Comparison of ENCODE assay signal across 17 cellular contexts in genomic region chr3:194251461-194251860, GRCh38.
DNase-seq lines count a peak whose midpoint lies in the region; ATAC-seq and TF ChIP-seq lines count a peak whose summit lies in the region.
"Had no signal": no experiment of that assay in that cellular context is flagged by ENCODE, and none has a peak within 500 bp of the region (broad histone marks: within the 10 kb centered on the region; RNA-seq: fewer than 3 reads in every experiment).

No MANE protein-coding gene starts in this region.

- H3K4me1 Mint-ChIP-seq in CD14-positive monocyte (peaks cover 26% of the 10 kb centered on the region), type B pancreatic cell (ENCODE audit: unreplicated experiment) (peaks cover 69% of the 10 kb centered on the region), H9 (peaks cover 14 to 24% of the 10 kb centered on the region in 2 experiments)

- TF ChIP-seq POLR2A in adrenal gland (IDR thresholded peaks at IDR 0.05) (no peak), transverse colon (IDR thresholded peaks at IDR 0.05) (no peak)

- no peak overlapping the region for H4K91ac ChIP-seq in H9 (ENCODE audit: insufficient read length, low read depth, low read length)

- no peaks in the 10 kb centered on the region for H3K9me3 ChIP-seq in adrenal gland (replicated peaks in 1 of 3)
- H3K9me3 ChIP-seq in H9 (ENCODE audit: control insufficient read depth, low read depth, low read length): no peaks in the 10 kb centered on the region
- H3K9me3 ChIP-seq in transverse colon: no peaks in the 10 kb centered on the region
- H3K9me3 ChIP-seq: A549 had no signal

- H3K27ac Mint-ChIP-seq in CD14-positive monocyte (no peak overlapping the region), type B pancreatic cell (peak overlapping the region; percentile 11), H9 (no peak overlapping the region)

- H3K9ac ChIP-seq in H9 (ENCODE audit: extremely low read depth, insufficient read length, low read length): no peak overlapping the region

- H2AK5ac ChIP-seq in H9 (ENCODE audit: insufficient read length, low read length): no peak overlapping the region

- no peak for TF ChIP-seq CTCF in CD14-positive monocyte (IDR thresholded peaks at IDR 0.05)
- TF ChIP-seq CTCF in adrenal gland (IDR thresholded peaks at IDR 0.05): no peak
- TF ChIP-seq CTCF in type B pancreatic cell (conservative IDR thresholded peaks at IDR 0.05): no peak
- no peak for TF ChIP-seq CTCF in H9 (conservative IDR thresholded peaks at IDR 0.05)
- TF ChIP-seq CTCF in transverse colon (IDR thresholded peaks at IDR 0.05): no peak

- H3K4me1 ChIP-seq in adrenal gland (replicated peaks in 1 of 2): peaks cover 0 to 21% of the 10 kb centered on the region in 2 donors
- H3K4me1 ChIP-seq in H9 (ENCODE audit: insufficient read depth, low read length): no peaks in the 10 kb centered on the region; the same call in none of the 2 replicates
- H3K4me1 ChIP-seq in transverse colon: peaks cover 9 to 20% (median 16%) of the 10 kb centered on the region in 4 donors
- H3K4me1 ChIP-seq: A549 had no signal

- H3K4me3 ChIP-seq in adrenal gland (no peak overlapping the region), transverse colon (no peak overlapping the region)
- H3K4me3 ChIP-seq: A549, K562 had no signal

- H3K14ac ChIP-seq in H9 (ENCODE audit: insufficient read depth, low read length): no peak overlapping the region

- WGBS in adrenal gland, 4 donors: 25 to 59% (median 47%) methylated on average over 2 to 6 of the region's 6 CpGs
- no CpG with 5 or more reads among the region's 6 CpGs for WGBS in H9 (ENCODE audit: extremely low coverage, insufficient read length, low lambda C conversion rate)
- 70 to 89% methylated on average over 3 to 6 of the region's 6 CpGs for whole genome bisulfite sequencing in transverse colon (ENCODE audit: low coverage in 1 of 2), 2 donors

- H2BK20ac ChIP-seq in H9 (ENCODE audit: low read depth, low read length, poor library complexity, severe bottlenecking): no peak overlapping the region

- H3K23me2 ChIP-seq in H9 (ENCODE audit: insufficient read length, low read depth, low read length, poor library complexity, severe bottlenecking): no peaks in the 10 kb centered on the region

- intact Hi-C loops in CD14-positive monocyte (cut with micrococcal nuclease) (no loop called here), adrenal gland (cut with DNase I) (no loop called here), transverse colon (cut with DNase I; ENCODE audit: low total_unique reads) (no loop called here)

- H3K36me3 Mint-ChIP-seq in CD14-positive monocyte (no peaks in the 10 kb centered on the region), type B pancreatic cell (no peaks in the 10 kb centered on the region), H9 (ENCODE audit: insufficient read depth in 1 of 3, low read depth in 3 of 3) (no peaks in the 10 kb centered on the region)
- H3K36me3 Mint-ChIP-seq: CD8-positive, alpha-beta memory T cell had no signal

- H3K56ac ChIP-seq in H9 (ENCODE audit: insufficient read length, low read depth, low read length): no peak overlapping the region

- no peaks in the 10 kb centered on the region for H3K79me2 ChIP-seq in H9 (ENCODE audit: insufficient read depth, low read length)

- H4K20me1 ChIP-seq in H9 (ENCODE audit: control insufficient read depth, insufficient read depth, insufficient read length): no peaks in the 10 kb centered on the region

- H2BK15ac ChIP-seq in H9 (ENCODE audit: low read depth, low read length): no peak overlapping the region

- no peak for TF ChIP-seq EP300 in transverse colon (IDR thresholded peaks at IDR 0.05; ENCODE audit: low read depth)

- H2BK5ac ChIP-seq in H9 (ENCODE audit: insufficient read length, low read length): no peak overlapping the region

- H3K4me3 Mint-ChIP-seq in CD14-positive monocyte: peak overlapping the region; percentile 6 to 42
- no peak overlapping the region for H3K4me3 Mint-ChIP-seq in type B pancreatic cell
- H3K4me3 Mint-ChIP-seq in H9: no peak overlapping the region
- H3K4me3 Mint-ChIP-seq: CD8-positive, alpha-beta memory T cell had no signal

- H4K5ac ChIP-seq in H9 (ENCODE audit: insufficient read length, low read depth, low read length): no peak overlapping the region

- in situ Hi-C loops in transverse colon (cut with MboI; ENCODE audit: low pct_ligation_motif_present in 1 of 4, low pct_unique_long_range_greater_than_20kb in 1 of 4, low sequenced_read_pairs in 3 of 4): no loop called here

- H3K4me2 ChIP-seq in H9 (ENCODE audit: insufficient read depth, insufficient read length, low read length): no peak overlapping the region
- H3K4me2 ChIP-seq: A549 had no signal

- no peaks in the 10 kb centered on the region for H3K79me1 ChIP-seq in H9 (ENCODE audit: insufficient read depth, low read depth, low read length, poor library complexity, severe bottlenecking)

- H3K9me3 Mint-ChIP-seq in CD14-positive monocyte: peaks cover 0 to 6% (median 0%) of the 10 kb centered on the region in 7 donors
- H3K9me3 Mint-ChIP-seq in type B pancreatic cell: no peaks in the 10 kb centered on the region
- H3K9me3 Mint-ChIP-seq in H9: no peaks in the 10 kb centered on the region
- H3K9me3 Mint-ChIP-seq: CD8-positive, alpha-beta memory T cell had no signal

- H3K27ac ChIP-seq in adrenal gland (peak overlapping the region in 1 of 5 donors; percentile 17), H9 (ENCODE audit: insufficient read length, low read depth, low read length) (no peak overlapping the region), transverse colon (no peak overlapping the region)
- H3K27ac ChIP-seq: A549, C4-2B had no signal

- no peak overlapping the region for H4K8ac ChIP-seq in H9 (replicated peaks; ENCODE audit: insufficient read length, low read depth, low read length)

- no peak overlapping the region for H3K18ac ChIP-seq in H9 (ENCODE audit: insufficient read length, low read depth, low read length)

- no peak for DNase-seq in CD14-positive monocyte (ENCODE audit: low spot score)
- peak in 4 of 7 donors; percentile 50 to 68 (median 62) for DNase-seq in adrenal gland
- peak; percentile 43 for DNase-seq in left lobe of liver (ENCODE audit: low spot score)
- DNase-seq in type B pancreatic cell (ENCODE audit: extremely low spot score, unreplicated experiment): no peak
- DNase-seq in H9: no peak
- DNase-seq in transverse colon: no peak
- DNase-seq in activated CD4-positive, alpha-beta T cell treated with anti-CD3 and anti-CD28 coated beads, Interleukin-2, amount 50 U/mL, for 1 hour: no peak
- DNase-seq: AML-193; CD8-positive, alpha-beta memory T cell; GF-D8; MV-4-11; NCI-H1105; NCI-H1436 treated with DMSO at 0.1 percent for 48 hours; NCI-H748 treated with DMSO at 0.1 percent for 48 hours had no signal

- no peak overlapping the region for H2BK120ac ChIP-seq in H9 (ENCODE audit: low read depth, low read length, poor library complexity, severe bottlenecking)

- H3K23ac ChIP-seq in H9 (ENCODE audit: insufficient read length, low read depth, low read length): no peak overlapping the region

- H3K27me3 ChIP-seq in adrenal gland (no peaks in the 10 kb centered on the region), H9 (ENCODE audit: insufficient read depth, low read length) (no peaks in the 10 kb centered on the region), transverse colon (no peaks in the 10 kb centered on the region)

- H3K27me3 Mint-ChIP-seq in CD14-positive monocyte (ENCODE audit: low read depth in 3 of 3) (peaks cover 15 to 27% (median 25%) of the 10 kb centered on the region in 3 donors), type B pancreatic cell (peaks cover 5% of the 10 kb centered on the region), H9 (ENCODE audit: low read depth) (peaks cover 9% of the 10 kb centered on the region)

- H3K36me3 ChIP-seq in adrenal gland (replicated peaks in 1 of 2) (no peaks in the 10 kb centered on the region), transverse colon (no peaks in the 10 kb centered on the region)

- H3K4ac ChIP-seq in H9 (ENCODE audit: low read depth, low read length): no peak overlapping the region

- H3T11ph ChIP-seq in H9 (ENCODE audit: low read length): no peak overlapping the region

- no peak overlapping the region for H2AFZ ChIP-seq in H9 (ENCODE audit: low read length)

- H2BK12ac ChIP-seq in H9 (ENCODE audit: insufficient read length, low read depth, low read length): no peak overlapping the region

- no peak for ATAC-seq in left lobe of liver
- ATAC-seq: A549, K562 had no signal

Comparison
In these comparisons a context has a peak if more than half of its experiments do, and no peak if none do; other contexts are left out.
1. DNase-seq: peak in adrenal gland (4 of 7) and left lobe of liver (single experiment); none in CD14-positive monocyte (single experiment), type B pancreatic cell (single experiment), H9 (single experiment), transverse colon (single experiment) and activated CD4-positive, alpha-beta T cell treated with anti-CD3 and anti-CD28 coated beads, Interleukin-2, amount 50 U/mL, for 1 hour (single experiment).
2. H3K4me3 Mint-ChIP-seq: peak in CD14-positive monocyte (2 of 2); none in type B pancreatic cell (single experiment) and H9 (0 of 2).